8 cellular contexts compared by ENCODE assay signal in genomic region chr17:59852847-59853167, GRCh38. TPM values are rescaled to one million over a fixed set of nuclear protein-coding genes. Genes with fewer than 3 reads are reported as not detected.
A peak's percentile ranks its signal among the peaks of the same experiment; 100 is the strongest.
DNase-seq lines count a peak whose midpoint lies in the region; ATAC-seq, FAIRE-seq and TF ChIP-seq lines count a peak whose summit lies in the region.
"Not testable (repeated sequence)": the region's sequence is repeated elsewhere in the genome, so short reads cannot be mapped to it uniquely, and the experiment has no call there.

No MANE protein-coding gene starts in this region.

- not testable (repeated sequence) for H3K4me2 ChIP-seq in osteoblast (ENCODE audit: insufficient read depth, low read length)

- not testable (repeated sequence) for FAIRE-seq in kidney (lab: Jason Lieb, UNC)

- not testable (repeated sequence) for H3K4me3 Mint-ChIP-seq in T-helper 2 cell treated with Interferon-gamma antibody and Interleukin-4, amounts not matched to agents 5 μg/mL and 100 μg/mL, for 36 hours; stimulated activated naive B cell treated with anti-CD40 and anti-IgM and Interleukin-4, amounts not matched to agents 10 μg/mL and 1 μg/mL and 100 μg/mL, for 72 hours
- H3K4me3 Mint-ChIP-seq in activated naive CD4-positive, alpha-beta T cell treated with anti-CD3 and anti-CD28 coated beads, Interleukin-2, amount 50 U/mL, for 24 hours: peak overlapping the region; percentile 16

- H3K4me1 ChIP-seq in HUES64 (ENCODE audit: insufficient read depth, low read length) (peaks cover 19% of the 10 kb centered on the region), duodenal mucosa (ENCODE audit: control insufficient read depth in 1 of 2, insufficient read depth in 2 of 2, low read length in 2 of 2) (peaks cover 31 to 55% of the 10 kb centered on the region in 2 donors), kidney (ENCODE audit: control insufficient read depth in 1 of 2, insufficient read depth in 1 of 2, low read depth in 1 of 2, low read length in 2 of 2) (peaks cover 11 to 14% of the 10 kb centered on the region in 2 donors), osteoblast (ENCODE audit: insufficient read depth, low read length) (peaks cover 35% of the 10 kb centered on the region)

- 97% methylated on average over 7 of the region's 7 CpGs for WGBS in HUES64

- H3K9me3 ChIP-seq in AG04450 (ENCODE audit: control insufficient read depth, insufficient read depth, low read length); HUES64 (ENCODE audit: insufficient read depth, low read depth, low read length); duodenal mucosa (ENCODE audit: control insufficient read depth in 1 of 2, low read length in 2 of 2); kidney (ENCODE audit: control insufficient read depth in 1 of 2, low read length in 2 of 2); osteoblast (ENCODE audit: low read depth, low read length): not testable (repeated sequence)

- DNase-seq in AG04450 (ENCODE audit: low read depth, low spot score); T-helper 2 cell treated with Interferon-gamma antibody and Interleukin-4, amounts not matched to agents 5 μg/mL and 100 μg/mL, for 36 hours (ENCODE audit: low spot score); osteoblast (ENCODE audit: insufficient read length, low spot score, missing footprints); stimulated activated naive B cell treated with anti-CD40 and anti-IgM and Interleukin-4, amounts not matched to agents 10 μg/mL and 1 μg/mL and 100 μg/mL, for 72 hours: not testable (repeated sequence)
- peak; percentile 12 for DNase-seq in kidney

- H2AFZ ChIP-seq in osteoblast (ENCODE audit: low read length): not testable (repeated sequence)

- H3K27ac Mint-ChIP-seq in T-helper 2 cell treated with Interferon-gamma antibody and Interleukin-4, amounts not matched to agents 5 μg/mL and 100 μg/mL, for 36 hours: peak overlapping the region; percentile 72
- H3K27ac Mint-ChIP-seq in activated naive CD4-positive, alpha-beta T cell treated with anti-CD3 and anti-CD28 coated beads, Interleukin-2, amount 50 U/mL, for 24 hours: peak overlapping the region; percentile 89
- H3K27ac Mint-ChIP-seq in stimulated activated naive B cell treated with anti-CD40 and anti-IgM and Interleukin-4, amounts not matched to agents 10 μg/mL and 1 μg/mL and 100 μg/mL, for 72 hours: peak overlapping the region; percentile 37

- not testable (repeated sequence) for H3K27me3 Mint-ChIP-seq in T-helper 2 cell treated with Interferon-gamma antibody and Interleukin-4, amounts not matched to agents 5 μg/mL and 100 μg/mL, for 36 hours (ENCODE audit: low read depth); activated naive CD4-positive, alpha-beta T cell treated with anti-CD3 and anti-CD28 coated beads, Interleukin-2, amount 50 U/mL, for 24 hours; stimulated activated naive B cell treated with anti-CD40 and anti-IgM and Interleukin-4, amounts not matched to agents 10 μg/mL and 1 μg/mL and 100 μg/mL, for 72 hours

- CTCF ChIA-PET in AG04450 (lab: Charles Lee): interaction anchor here (1.0 kb wide), 1 partner anchor 91 kb away, joined by 3 read pairs; no protein-coding TSS in a partner anchor

- not testable (repeated sequence) for H3K9me3 Mint-ChIP-seq in T-helper 2 cell treated with Interferon-gamma antibody and Interleukin-4, amounts not matched to agents 5 μg/mL and 100 μg/mL, for 36 hours; activated naive CD4-positive, alpha-beta T cell treated with anti-CD3 and anti-CD28 coated beads, Interleukin-2, amount 50 U/mL, for 24 hours; stimulated activated naive B cell treated with anti-CD40 and anti-IgM and Interleukin-4, amounts not matched to agents 10 μg/mL and 1 μg/mL and 100 μg/mL, for 72 hours

- intact Hi-C loops in kidney (cut with DNase I): not testable (repeated sequence)

- not testable (repeated sequence) for H3K36me3 Mint-ChIP-seq in T-helper 2 cell treated with Interferon-gamma antibody and Interleukin-4, amounts not matched to agents 5 μg/mL and 100 μg/mL, for 36 hours (ENCODE audit: low read depth); activated naive CD4-positive, alpha-beta T cell treated with anti-CD3 and anti-CD28 coated beads, Interleukin-2, amount 50 U/mL, for 24 hours; stimulated activated naive B cell treated with anti-CD40 and anti-IgM and Interleukin-4, amounts not matched to agents 10 μg/mL and 1 μg/mL and 100 μg/mL, for 72 hours

- H3K4me3 ChIP-seq in AG04450 (ENCODE audit: low read depth, low read length); HUES64 (ENCODE audit: low read length); duodenal mucosa (ENCODE audit: low read depth in 1 of 2, low read length in 2 of 2); kidney (ENCODE audit: low read length in 2 of 2); osteoblast (ENCODE audit: insufficient read depth, low read length): not testable (repeated sequence)

- H3K79me2 ChIP-seq in osteoblast (ENCODE audit: insufficient read depth, low read length): not testable (repeated sequence)

- H4K20me1 ChIP-seq in osteoblast (ENCODE audit: insufficient read depth, low read length): not testable (repeated sequence)

- H3K27me3 ChIP-seq in AG04450 (ENCODE audit: control insufficient read depth, insufficient read depth, low read length); HUES64 (ENCODE audit: insufficient read depth, low read length); duodenal mucosa (ENCODE audit: control insufficient read depth in 1 of 2, insufficient read depth in 2 of 2, low read length in 2 of 2); osteoblast (ENCODE audit: insufficient read depth, low read length): not testable (repeated sequence)

- H3K36me3 ChIP-seq in HUES64 (ENCODE audit: insufficient read depth, low read length); duodenal mucosa (ENCODE audit: control insufficient read depth in 1 of 2, insufficient read depth in 2 of 2, low read length in 2 of 2); kidney (ENCODE audit: control insufficient read depth in 1 of 2, insufficient read depth in 2 of 2, low read length in 2 of 2); osteoblast (ENCODE audit: insufficient read depth, low read length): not testable (repeated sequence)

- POLR2A ChIA-PET in AG04450 (lab: Yijun Ruan, JAX): interaction anchor here (0.6 to 1.8 kb wide), 5 partner anchors 9 to 682 kb away, joined by 3 to 16 read pairs (median 4); no protein-coding TSS in a partner anchor

- TF ChIP-seq CTCF in AG04450 (IDR thresholded peaks at IDR 0.05; ENCODE audit: low read depth, low read length); kidney (IDR thresholded peaks at IDR 0.05; ENCODE audit: borderline replicate concordance, extremely low read depth, insufficient read depth); osteoblast (IDR thresholded peaks at IDR 0.05; ENCODE audit: extremely low read depth, low read depth, low read length): not testable (repeated sequence)

- H3K27ac ChIP-seq in AG04450 (ENCODE audit: low read depth, low read length) (peak overlapping the region; percentile 92), HUES64 (ENCODE audit: low read depth, low read length) (peak overlapping the region; percentile 54), duodenal mucosa (ENCODE audit: low read depth, low read length) (peak overlapping the region; percentile 3), kidney (ENCODE audit: low read depth in 2 of 2, low read length in 2 of 2) (peak overlapping the region; percentile 39 to 74), osteoblast (ENCODE audit: low read depth, low read length) (peak overlapping the region; percentile 85)

- not testable (repeated sequence) for ATAC-seq in stimulated activated naive B cell treated with anti-CD40 and anti-IgM and Interleukin-4, amounts not matched to agents 10 μg/mL and 1 μg/mL and 100 μg/mL, for 72 hours (replicated peaks)

- H3K4me1 Mint-ChIP-seq in T-helper 2 cell treated with Interferon-gamma antibody and Interleukin-4, amounts not matched to agents 5 μg/mL and 100 μg/mL, for 36 hours (ENCODE audit: low read depth): peaks cover 31% of the 10 kb centered on the region
- peaks cover 52% of the 10 kb centered on the region for H3K4me1 Mint-ChIP-seq in activated naive CD4-positive, alpha-beta T cell treated with anti-CD3 and anti-CD28 coated beads, Interleukin-2, amount 50 U/mL, for 24 hours
- H3K4me1 Mint-ChIP-seq in stimulated activated naive B cell treated with anti-CD40 and anti-IgM and Interleukin-4, amounts not matched to agents 10 μg/mL and 1 μg/mL and 100 μg/mL, for 72 hours: peaks cover 22 to 33% of the 10 kb centered on the region in 2 donors

- H3K9ac ChIP-seq in HUES64 (ENCODE audit: low read depth, low read length); duodenal mucosa (ENCODE audit: low read depth in 1 of 2, low read length in 2 of 2); kidney (ENCODE audit: low read length in 2 of 2): not testable (repeated sequence)

RNA-seq across cellular contexts. Expression of gene TUBD1, which starts 39.9 kb away (rescaled TPM):
- 3.9 and 5.1 TPM in 2 replicates for polyA plus RNA-seq in AG04450 (2011; rRNA removed)
- 3.4 and 6.0 TPM in 2 replicates for polyA minus RNA-seq in AG04450 (2011; rRNA and poly(A)+ RNA removed)
- 15.5 TPM for polyA plus RNA-seq in HUES64 (2013, experiment 1 of 2)
- 12.6 TPM for polyA plus RNA-seq in HUES64 (2013, experiment 2 of 2)
- total RNA-seq in kidney: 11.9 TPM
- polyA plus RNA-seq in kidney (ENCODE audit: insufficient read depth, low read depth, low replicate concordance): 6.8 TPM
- total RNA-seq in osteoblast: 4.0 and 4.4 TPM in 2 replicates

RNA-seq across cellular contexts. Expression of gene RPS6KB1, which starts 40.1 kb away (rescaled TPM):
- polyA plus RNA-seq in AG04450 (2011; rRNA removed) (19.1 and 21.9 TPM in 2 replicates), kidney (ENCODE audit: insufficient read depth, low read depth, low replicate concordance) (10.5 TPM)
- 15.7 and 21.8 TPM in 2 replicates for polyA minus RNA-seq in AG04450 (2011; rRNA and poly(A)+ RNA removed)
- 13.2 TPM for polyA plus RNA-seq in HUES64 (2013, experiment 1 of 2)
- 14.6 TPM for polyA plus RNA-seq in HUES64 (2013, experiment 2 of 2)
- total RNA-seq in kidney (34.8 TPM), osteoblast (29.0 and 30.4 TPM in 2 replicates)

Comparison
In these comparisons a context has a peak if more than half of its experiments do, and no peak if none do; other contexts are left out.
1. H3K27ac ChIP-seq: peak in every context shown above with its lines; median percentile 92 in AG04450; 85 in osteoblast; 56 in kidney; 54 in HUES64; 3 in duodenal mucosa.
2. H3K27ac Mint-ChIP-seq: peak in every context shown above with its lines; median percentile 89 in activated naive CD4-positive, alpha-beta T cell treated with anti-CD3 and anti-CD28 coated beads, Interleukin-2, amount 50 U/mL, for 24 hours; 72 in T-helper 2 cell treated with Interferon-gamma antibody and Interleukin-4, amounts not matched to agents 5 μg/mL and 100 μg/mL, for 36 hours; 37 in stimulated activated naive B cell treated with anti-CD40 and anti-IgM and Interleukin-4, amounts not matched to agents 10 μg/mL and 1 μg/mL and 100 μg/mL, for 72 hours.